ENCODE assay signal across 8 cellular contexts in genomic region chr19:18833141-18833476, GRCh38. TPM values are rescaled to one million over a fixed set of nuclear protein-coding genes. Genes with fewer than 3 reads are reported as not detected.
DNase-seq lines count a peak whose midpoint lies in the region; ATAC-seq and TF ChIP-seq lines count a peak whose summit lies in the region.

No MANE protein-coding gene starts in this region.

- 2% methylated on average over 4 of the region's 9 CpGs for WGBS in suprapubic skin

- no peak for ATAC-seq in activated CD4-positive, alpha-beta T cell treated with anti-CD3 and anti-CD28 coated beads for 36 hours
- no peak for ATAC-seq in activated CD8-positive, alpha-beta T cell treated with anti-CD3 and anti-CD28 coated beads for 36 hours

- H3K4me1 ChIP-seq in suprapubic skin = peaks cover 43% of the 10 kb centered on the region

- H3K9me3 Mint-ChIP-seq in activated CD4-positive, alpha-beta T cell treated with anti-CD3 and anti-CD28 coated beads for 36 hours (ENCODE audit: low read depth) = no peaks in the 10 kb centered on the region
- H3K9me3 Mint-ChIP-seq in activated CD8-positive, alpha-beta T cell treated with anti-CD3 and anti-CD28 coated beads for 36 hours = no peaks in the 10 kb centered on the region

- CTCF ChIA-PET in activated CD4-positive, alpha-beta T cell treated with anti-CD3 and anti-CD28 coated beads for 36 hours (lab: Charles Lee) = interaction anchor here (1.3 to 5.8 kb wide), 3 partner anchors 12 to 245 kb away, joined by 8 to 47 read pairs (median 8); no protein-coding TSS in a partner anchor
- CTCF ChIA-PET in activated CD8-positive, alpha-beta T cell treated with anti-CD3 and anti-CD28 coated beads for 36 hours (lab: Charles Lee) = interaction anchor here (1.3 to 8.4 kb wide), 4 partner anchors 8 to 34 kb away, joined by 3 to 84 read pairs (median 8); no protein-coding TSS in a partner anchor

- no peaks in the 10 kb centered on the region for H3K27me3 ChIP-seq in suprapubic skin

- H3K9me3 ChIP-seq in iPS-18c (ENCODE audit: control insufficient read depth, insufficient read depth, low read length) (no peaks in the 10 kb centered on the region), suprapubic skin (no peaks in the 10 kb centered on the region)

- peak overlapping the region; percentile 96 for H3K4me3 Mint-ChIP-seq in activated CD4-positive, alpha-beta T cell treated with anti-CD3 and anti-CD28 coated beads for 36 hours
- H3K4me3 Mint-ChIP-seq in activated CD8-positive, alpha-beta T cell treated with anti-CD3 and anti-CD28 coated beads for 36 hours = peak overlapping the region; percentile 97

- H3K27ac Mint-ChIP-seq in activated CD4-positive, alpha-beta T cell treated with anti-CD3 and anti-CD28 coated beads for 36 hours = peak overlapping the region; percentile 90
- peak overlapping the region; percentile 91 for H3K27ac Mint-ChIP-seq in activated CD8-positive, alpha-beta T cell treated with anti-CD3 and anti-CD28 coated beads for 36 hours

- H3K36me3 Mint-ChIP-seq in activated CD4-positive, alpha-beta T cell treated with anti-CD3 and anti-CD28 coated beads for 36 hours (ENCODE audit: low read depth) = peaks cover 43% of the 10 kb centered on the region
- H3K36me3 Mint-ChIP-seq in activated CD8-positive, alpha-beta T cell treated with anti-CD3 and anti-CD28 coated beads for 36 hours (ENCODE audit: low read depth) = peaks cover 49% of the 10 kb centered on the region

- TF ChIP-seq POLR2A in suprapubic skin (IDR thresholded peaks at IDR 0.05) = no peak

- TF ChIP-seq EP300 in suprapubic skin (IDR thresholded peaks at IDR 0.05) = no peak

- no peak for TF ChIP-seq CTCF in activated CD8-positive, alpha-beta T cell treated with anti-CD3 and anti-CD28 coated beads for 36 hours (IDR thresholded peaks at IDR 0.05)
- no peak for TF ChIP-seq CTCF in suprapubic skin (IDR thresholded peaks at IDR 0.05)

- H3K36me3 ChIP-seq in suprapubic skin = no peaks in the 10 kb centered on the region

- intact Hi-C loops in activated CD4-positive, alpha-beta T cell treated with anti-CD3 and anti-CD28 coated beads for 36 hours (cut with DNase I, micrococcal nuclease) = loop anchor here in 1 of 2 experiments (1.0 to 5.0 kb wide), 3 partner anchors 10 to 491 kb away; partner anchors contain the start of genes PGPEP1 and TMEM161A
- intact Hi-C loops in activated CD8-positive, alpha-beta T cell treated with anti-CD3 and anti-CD28 coated beads for 36 hours (cut with micrococcal nuclease) = loop anchor here (10.0 kb wide), 1 partner anchor 148 kb away; the partner anchor contains the start of gene CRTC1

- no peaks in the 10 kb centered on the region for H3K27me3 Mint-ChIP-seq in activated CD4-positive, alpha-beta T cell treated with anti-CD3 and anti-CD28 coated beads for 36 hours
- H3K27me3 Mint-ChIP-seq in activated CD8-positive, alpha-beta T cell treated with anti-CD3 and anti-CD28 coated beads for 36 hours = no peaks in the 10 kb centered on the region

- peaks cover 47% of the 10 kb centered on the region for H3K4me1 Mint-ChIP-seq in activated CD4-positive, alpha-beta T cell treated with anti-CD3 and anti-CD28 coated beads for 36 hours
- H3K4me1 Mint-ChIP-seq in activated CD8-positive, alpha-beta T cell treated with anti-CD3 and anti-CD28 coated beads for 36 hours (ENCODE audit: low read depth) = peaks cover 37% of the 10 kb centered on the region

- POLR2A ChIA-PET in activated CD4-positive, alpha-beta T cell treated with anti-CD3 and anti-CD28 coated beads for 36 hours (lab: Charles Lee) = interaction anchor here (0.6 to 1.9 kb wide), 2 partner anchors 11 to 86 kb away, joined by 4 to 12 read pairs; partner anchors contain the start of genes COPE and DDX49
- POLR2A ChIA-PET in activated CD8-positive, alpha-beta T cell treated with anti-CD3 and anti-CD28 coated beads for 36 hours (lab: Charles Lee) = interaction anchor here (0.6 to 3.5 kb wide), 8 partner anchors 9 to 244 kb away, joined by 3 to 36 read pairs (median 4); partner anchors contain the start of genes ARMC6, COPE, DDX49 and REX1BD

- H3K4me3 ChIP-seq in iPS-18c (ENCODE audit: insufficient read depth, low read depth, low read length) (peak overlapping the region; percentile 50), suprapubic skin (peak overlapping the region; percentile 97)

- no peak for DNase-seq in activated CD4-positive, alpha-beta T cell treated with anti-CD3 and anti-CD28 coated beads for 36 hours
- DNase-seq in activated CD4-positive, alpha-beta T cell treated with anti-CD3 and anti-CD28 coated beads, Interleukin-2, amount 50 U/mL, for 1 hour = no peak
- no peak for DNase-seq in activated CD8-positive, alpha-beta T cell treated with anti-CD3 and anti-CD28 coated beads for 36 hours
- DNase-seq in suprapubic skin (ENCODE audit: low spot score in 2 of 2) (no peak), RKO (ENCODE audit: low spot score) (no peak), SKM-1 treated with dmso at 0.1 percent for 144 hours (lab: John Stamatoyannopoulos, UW; ENCODE audit: unreplicated experiment) (no peak)
- DNase-seq in stimulated activated CD4-positive, alpha-beta T cell treated with anti-CD3 and anti-CD28 coated beads, Interleukin-2, amount 100 ng/mL, for 48 hours = no peak

- H3K27ac ChIP-seq in suprapubic skin = peak overlapping the region; percentile 92

RNA-seq across cellular contexts. Expression of gene UPF1, which starts 1.4 kb away (rescaled TPM):
- 10 to 100 TPM; 72.4 to 74.0 TPM for total RNA-seq in activated CD4-positive, alpha-beta T cell treated with anti-CD3 and anti-CD28 coated beads for 36 hours
- total RNA-seq in activated CD8-positive, alpha-beta T cell treated with anti-CD3 and anti-CD28 coated beads for 36 hours = 10 to 100 TPM; 75.9 to 87.6 TPM
- total RNA-seq in suprapubic skin = 100 to 1,000 TPM in 2 of 4 donors, 10 to 100 TPM in 2; 74.7 to 160 (median 99.2) TPM

RNA-seq across cellular contexts. Expression of gene COMP, which starts 42.0 kb away (rescaled TPM):
- total RNA-seq in activated CD4-positive, alpha-beta T cell treated with anti-CD3 and anti-CD28 coated beads for 36 hours = not detected
- not detected for total RNA-seq in activated CD8-positive, alpha-beta T cell treated with anti-CD3 and anti-CD28 coated beads for 36 hours
- 1 to 10 TPM; 5.1 to 9.1 (median 6.9) TPM for total RNA-seq in suprapubic skin

Comparison
In these comparisons a context has a peak if more than half of its experiments do, and no peak if none do; other contexts are left out.
1. RNA of gene COMP, which starts 42.0 kb away (total RNA-seq): 5.1 to 9.1 TPM in suprapubic skin; not detected in activated CD4-positive, alpha-beta T cell treated with anti-CD3 and anti-CD28 coated beads for 36 hours and not detected in activated CD8-positive, alpha-beta T cell treated with anti-CD3 and anti-CD28 coated beads for 36 hours; every median in the first group is over 4 times any median in the second.